1 cellular context compared by ENCODE assay signal in the genomic region with DNA sequence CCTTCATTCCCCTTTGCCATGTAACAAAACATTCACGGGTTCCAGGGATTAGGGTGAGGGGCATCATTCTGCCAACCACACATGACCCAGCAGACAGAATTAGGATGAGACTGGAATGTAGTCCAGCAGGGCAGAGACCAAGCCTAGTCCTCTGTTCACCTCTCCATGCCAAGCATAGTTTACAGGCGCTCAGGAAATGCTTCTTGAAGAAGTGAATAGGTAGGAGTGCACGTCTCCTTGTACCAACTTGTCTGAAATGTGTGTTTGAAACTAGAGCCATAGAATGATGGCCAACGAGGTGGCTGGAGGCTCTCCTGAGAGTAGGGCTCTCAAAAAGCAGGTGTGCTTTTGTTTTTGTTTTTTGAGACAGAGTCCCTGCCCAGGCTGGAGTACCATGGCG.
TF ChIP-seq lines count a peak whose summit lies in the region.

No MANE protein-coding gene starts in this region.

TF ChIP-seq in endothelial cell of umbilical vein, 7 proteins besides CTCF, POLR2A, EP300 and RAD21:
- TF ChIP-seq JUN (IDR thresholded peaks at IDR 0.05; ENCODE audit: borderline replicate concordance, insufficient read depth, insufficient read length, low read depth) (no peak), EZH2 (IDR thresholded peaks at IDR 0.05; ENCODE audit: borderline replicate concordance, low read depth, low read length, severe bottlenecking) (no peak), GATA2 (IDR thresholded peaks at IDR 0.05; ENCODE audit: insufficient read depth, insufficient read length, low read depth, low read length) (no peak), POLR2AphosphoS5 (IDR thresholded peaks at IDR 0.05; ENCODE audit: insufficient read depth, low read depth, low read length) (no peak), MYC (IDR thresholded peaks at IDR 0.05; ENCODE audit: low read depth, low read length) (no peak), MAX (IDR thresholded peaks at IDR 0.05; ENCODE audit: insufficient read depth, insufficient read length) (no peak), FOS (IDR thresholded peaks at IDR 0.05; ENCODE audit: borderline replicate concordance, insufficient read depth, low read length) (no peak)
